1 cellular context compared by ENCODE assay signal in the genomic region with DNA sequence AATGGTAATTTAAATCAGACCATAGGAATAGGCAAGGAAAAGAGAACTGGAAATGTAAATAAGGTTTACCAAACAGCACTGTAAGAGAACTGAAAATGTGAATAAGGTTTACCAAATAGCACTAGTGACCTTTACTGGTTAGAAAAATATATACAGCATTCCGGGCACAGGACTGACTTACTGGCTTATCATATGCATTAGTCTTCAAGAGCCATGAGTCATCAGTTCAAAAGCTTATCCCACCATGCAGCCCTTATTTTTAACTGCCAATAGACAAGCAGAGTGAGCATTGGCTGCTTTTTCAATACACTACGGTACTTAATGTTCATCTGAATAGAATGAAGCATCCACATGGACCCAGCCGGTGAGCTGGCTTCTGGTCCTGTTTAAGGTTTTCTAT.
TF ChIP-seq lines count a peak whose summit lies in the region.

No MANE protein-coding gene starts in this region.

TF ChIP-seq in K562, 482 proteins besides CTCF, POLR2A, EP300 and RAD21 (continued from another document and continues in another):
- TF ChIP-seq FOXM1 (IDR thresholded peaks at IDR 0.05; ENCODE audit: low read depth) (peak; percentile 64), FOXM1 (CRISPR knock-in tag; IDR thresholded peaks at IDR 0.05; ENCODE audit: low read depth) (no peak), MTF1 (CRISPR knock-in tag; IDR thresholded peaks at IDR 0.05; ENCODE audit: borderline replicate concordance) (no peak), ELF4 (CRISPR knock-in tag; IDR thresholded peaks at IDR 0.05) (no peak), ZFP36 (IDR thresholded peaks at IDR 0.05; ENCODE audit: low read depth, low read length, partially characterized antibody) (no peak), ZSCAN29 (IDR thresholded peaks at IDR 0.05) (no peak), TAL1 (IDR thresholded peaks at IDR 0.05) (peak; percentile 71), SUPT5H (IDR thresholded peaks at IDR 0.05) (no peak), MAFG (tag; conservative IDR thresholded peaks at IDR 0.05) (peak; percentile 20; the same call in 1 of the 2 replicates), MXI1 (IDR thresholded peaks at IDR 0.05; ENCODE audit: low read depth, low read length) (no peak), BRCA1 (IDR thresholded peaks at IDR 0.05) (no peak), BRCA1 (CRISPR knock-in tag; IDR thresholded peaks at IDR 0.05) (no peak), L3MBTL2 (IDR thresholded peaks at IDR 0.05) (no peak), NEUROD1 (IDR thresholded peaks at IDR 0.05; ENCODE audit: borderline replicate concordance, low read depth, low read length, partially characterized antibody) (no peak), TRIM24 (IDR thresholded peaks at IDR 0.05) (peak; percentile 48 to 56; a peak in 3 of 4 replicates), GABPA (tag; conservative IDR thresholded peaks at IDR 0.05; ENCODE audit: low read depth) (no peak), NCOR1 (IDR thresholded peaks at IDR 0.05) (peak; percentile 53; the same call in 1 of the 2 replicates), E2F3 (CRISPR knock-in tag; IDR thresholded peaks at IDR 0.05) (no peak), ZC3H8 (IDR thresholded peaks at IDR 0.05) (no peak), NR4A1 (CRISPR knock-in tag; IDR thresholded peaks at IDR 0.05) (no peak), NR4A1 (tag; IDR thresholded peaks at IDR 0.05) (no peak), BRF1 (IDR thresholded peaks at IDR 0.05; ENCODE audit: borderline replicate concordance, extremely low read depth, insufficient read length) (no peak), COPS2 (conservative IDR thresholded peaks at IDR 0.05) (no peak), ZNF347 (CRISPR knock-in tag; IDR thresholded peaks at IDR 0.05; ENCODE audit: low read depth) (no peak), KDM2B (CRISPR knock-in tag; IDR thresholded peaks at IDR 0.05) (no peak), SREBF2 (CRISPR knock-in tag; IDR thresholded peaks at IDR 0.05) (no peak), OTX1 (CRISPR knock-in tag; IDR thresholded peaks at IDR 0.05) (no peak)
- TF ChIP-seq, protein P1, sequence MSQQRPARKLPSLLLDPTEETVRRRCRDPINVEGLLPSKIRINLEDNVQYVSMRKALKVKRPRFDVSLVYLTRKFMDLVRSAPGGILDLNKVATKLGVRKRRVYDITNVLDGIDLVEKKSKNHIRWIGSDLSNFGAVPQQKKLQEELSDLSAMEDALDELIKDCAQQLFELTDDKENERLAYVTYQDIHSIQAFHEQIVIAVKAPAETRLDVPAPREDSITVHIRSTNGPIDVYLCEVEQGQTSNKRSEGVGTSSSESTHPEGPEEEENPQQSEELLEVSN (IDR thresholded peaks at IDR 0.05; ENCODE audit: borderline replicate concordance in 1 of 2, extremely low read depth in 1 of 2, insufficient read depth in 1 of 2, insufficient read length in 1 of 2, low read depth in 1 of 2, low read length in 1 of 2, poor library complexity in 1 of 2, severe bottlenecking in 1 of 2): no peak
- TF ChIP-seq, protein P2, sequence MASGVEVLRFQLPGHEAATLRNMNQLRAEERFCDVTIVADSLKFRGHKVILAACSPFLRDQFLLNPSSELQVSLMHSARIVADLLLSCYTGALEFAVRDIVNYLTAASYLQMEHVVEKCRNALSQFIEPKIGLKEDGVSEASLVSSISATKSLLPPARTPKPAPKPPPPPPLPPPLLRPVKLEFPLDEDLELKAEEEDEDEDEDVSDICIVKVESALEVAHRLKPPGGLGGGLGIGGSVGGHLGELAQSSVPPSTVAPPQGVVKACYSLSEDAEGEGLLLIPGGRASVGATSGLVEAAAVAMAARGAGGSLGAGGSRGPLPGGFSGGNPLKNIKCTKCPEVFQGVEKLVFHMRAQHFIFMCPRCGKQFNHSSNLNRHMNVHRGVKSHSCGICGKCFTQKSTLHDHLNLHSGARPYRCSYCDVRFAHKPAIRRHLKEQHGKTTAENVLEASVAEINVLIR (CRISPR knock-in tag; IDR thresholded peaks at IDR 0.05): no peak
- TF ChIP-seq, protein P3, sequence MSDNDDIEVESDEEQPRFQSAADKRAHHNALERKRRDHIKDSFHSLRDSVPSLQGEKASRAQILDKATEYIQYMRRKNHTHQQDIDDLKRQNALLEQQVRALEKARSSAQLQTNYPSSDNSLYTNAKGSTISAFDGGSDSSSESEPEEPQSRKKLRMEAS (CRISPR knock-in tag; IDR thresholded peaks at IDR 0.05): no peak
- TF ChIP-seq, protein P4, sequence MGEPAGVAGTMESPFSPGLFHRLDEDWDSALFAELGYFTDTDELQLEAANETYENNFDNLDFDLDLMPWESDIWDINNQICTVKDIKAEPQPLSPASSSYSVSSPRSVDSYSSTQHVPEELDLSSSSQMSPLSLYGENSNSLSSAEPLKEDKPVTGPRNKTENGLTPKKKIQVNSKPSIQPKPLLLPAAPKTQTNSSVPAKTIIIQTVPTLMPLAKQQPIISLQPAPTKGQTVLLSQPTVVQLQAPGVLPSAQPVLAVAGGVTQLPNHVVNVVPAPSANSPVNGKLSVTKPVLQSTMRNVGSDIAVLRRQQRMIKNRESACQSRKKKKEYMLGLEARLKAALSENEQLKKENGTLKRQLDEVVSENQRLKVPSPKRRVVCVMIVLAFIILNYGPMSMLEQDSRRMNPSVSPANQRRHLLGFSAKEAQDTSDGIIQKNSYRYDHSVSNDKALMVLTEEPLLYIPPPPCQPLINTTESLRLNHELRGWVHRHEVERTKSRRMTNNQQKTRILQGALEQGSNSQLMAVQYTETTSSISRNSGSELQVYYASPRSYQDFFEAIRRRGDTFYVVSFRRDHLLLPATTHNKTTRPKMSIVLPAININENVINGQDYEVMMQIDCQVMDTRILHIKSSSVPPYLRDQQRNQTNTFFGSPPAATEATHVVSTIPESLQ (CRISPR knock-in tag; IDR thresholded peaks at IDR 0.05): no peak
- TF ChIP-seq, protein P5, sequence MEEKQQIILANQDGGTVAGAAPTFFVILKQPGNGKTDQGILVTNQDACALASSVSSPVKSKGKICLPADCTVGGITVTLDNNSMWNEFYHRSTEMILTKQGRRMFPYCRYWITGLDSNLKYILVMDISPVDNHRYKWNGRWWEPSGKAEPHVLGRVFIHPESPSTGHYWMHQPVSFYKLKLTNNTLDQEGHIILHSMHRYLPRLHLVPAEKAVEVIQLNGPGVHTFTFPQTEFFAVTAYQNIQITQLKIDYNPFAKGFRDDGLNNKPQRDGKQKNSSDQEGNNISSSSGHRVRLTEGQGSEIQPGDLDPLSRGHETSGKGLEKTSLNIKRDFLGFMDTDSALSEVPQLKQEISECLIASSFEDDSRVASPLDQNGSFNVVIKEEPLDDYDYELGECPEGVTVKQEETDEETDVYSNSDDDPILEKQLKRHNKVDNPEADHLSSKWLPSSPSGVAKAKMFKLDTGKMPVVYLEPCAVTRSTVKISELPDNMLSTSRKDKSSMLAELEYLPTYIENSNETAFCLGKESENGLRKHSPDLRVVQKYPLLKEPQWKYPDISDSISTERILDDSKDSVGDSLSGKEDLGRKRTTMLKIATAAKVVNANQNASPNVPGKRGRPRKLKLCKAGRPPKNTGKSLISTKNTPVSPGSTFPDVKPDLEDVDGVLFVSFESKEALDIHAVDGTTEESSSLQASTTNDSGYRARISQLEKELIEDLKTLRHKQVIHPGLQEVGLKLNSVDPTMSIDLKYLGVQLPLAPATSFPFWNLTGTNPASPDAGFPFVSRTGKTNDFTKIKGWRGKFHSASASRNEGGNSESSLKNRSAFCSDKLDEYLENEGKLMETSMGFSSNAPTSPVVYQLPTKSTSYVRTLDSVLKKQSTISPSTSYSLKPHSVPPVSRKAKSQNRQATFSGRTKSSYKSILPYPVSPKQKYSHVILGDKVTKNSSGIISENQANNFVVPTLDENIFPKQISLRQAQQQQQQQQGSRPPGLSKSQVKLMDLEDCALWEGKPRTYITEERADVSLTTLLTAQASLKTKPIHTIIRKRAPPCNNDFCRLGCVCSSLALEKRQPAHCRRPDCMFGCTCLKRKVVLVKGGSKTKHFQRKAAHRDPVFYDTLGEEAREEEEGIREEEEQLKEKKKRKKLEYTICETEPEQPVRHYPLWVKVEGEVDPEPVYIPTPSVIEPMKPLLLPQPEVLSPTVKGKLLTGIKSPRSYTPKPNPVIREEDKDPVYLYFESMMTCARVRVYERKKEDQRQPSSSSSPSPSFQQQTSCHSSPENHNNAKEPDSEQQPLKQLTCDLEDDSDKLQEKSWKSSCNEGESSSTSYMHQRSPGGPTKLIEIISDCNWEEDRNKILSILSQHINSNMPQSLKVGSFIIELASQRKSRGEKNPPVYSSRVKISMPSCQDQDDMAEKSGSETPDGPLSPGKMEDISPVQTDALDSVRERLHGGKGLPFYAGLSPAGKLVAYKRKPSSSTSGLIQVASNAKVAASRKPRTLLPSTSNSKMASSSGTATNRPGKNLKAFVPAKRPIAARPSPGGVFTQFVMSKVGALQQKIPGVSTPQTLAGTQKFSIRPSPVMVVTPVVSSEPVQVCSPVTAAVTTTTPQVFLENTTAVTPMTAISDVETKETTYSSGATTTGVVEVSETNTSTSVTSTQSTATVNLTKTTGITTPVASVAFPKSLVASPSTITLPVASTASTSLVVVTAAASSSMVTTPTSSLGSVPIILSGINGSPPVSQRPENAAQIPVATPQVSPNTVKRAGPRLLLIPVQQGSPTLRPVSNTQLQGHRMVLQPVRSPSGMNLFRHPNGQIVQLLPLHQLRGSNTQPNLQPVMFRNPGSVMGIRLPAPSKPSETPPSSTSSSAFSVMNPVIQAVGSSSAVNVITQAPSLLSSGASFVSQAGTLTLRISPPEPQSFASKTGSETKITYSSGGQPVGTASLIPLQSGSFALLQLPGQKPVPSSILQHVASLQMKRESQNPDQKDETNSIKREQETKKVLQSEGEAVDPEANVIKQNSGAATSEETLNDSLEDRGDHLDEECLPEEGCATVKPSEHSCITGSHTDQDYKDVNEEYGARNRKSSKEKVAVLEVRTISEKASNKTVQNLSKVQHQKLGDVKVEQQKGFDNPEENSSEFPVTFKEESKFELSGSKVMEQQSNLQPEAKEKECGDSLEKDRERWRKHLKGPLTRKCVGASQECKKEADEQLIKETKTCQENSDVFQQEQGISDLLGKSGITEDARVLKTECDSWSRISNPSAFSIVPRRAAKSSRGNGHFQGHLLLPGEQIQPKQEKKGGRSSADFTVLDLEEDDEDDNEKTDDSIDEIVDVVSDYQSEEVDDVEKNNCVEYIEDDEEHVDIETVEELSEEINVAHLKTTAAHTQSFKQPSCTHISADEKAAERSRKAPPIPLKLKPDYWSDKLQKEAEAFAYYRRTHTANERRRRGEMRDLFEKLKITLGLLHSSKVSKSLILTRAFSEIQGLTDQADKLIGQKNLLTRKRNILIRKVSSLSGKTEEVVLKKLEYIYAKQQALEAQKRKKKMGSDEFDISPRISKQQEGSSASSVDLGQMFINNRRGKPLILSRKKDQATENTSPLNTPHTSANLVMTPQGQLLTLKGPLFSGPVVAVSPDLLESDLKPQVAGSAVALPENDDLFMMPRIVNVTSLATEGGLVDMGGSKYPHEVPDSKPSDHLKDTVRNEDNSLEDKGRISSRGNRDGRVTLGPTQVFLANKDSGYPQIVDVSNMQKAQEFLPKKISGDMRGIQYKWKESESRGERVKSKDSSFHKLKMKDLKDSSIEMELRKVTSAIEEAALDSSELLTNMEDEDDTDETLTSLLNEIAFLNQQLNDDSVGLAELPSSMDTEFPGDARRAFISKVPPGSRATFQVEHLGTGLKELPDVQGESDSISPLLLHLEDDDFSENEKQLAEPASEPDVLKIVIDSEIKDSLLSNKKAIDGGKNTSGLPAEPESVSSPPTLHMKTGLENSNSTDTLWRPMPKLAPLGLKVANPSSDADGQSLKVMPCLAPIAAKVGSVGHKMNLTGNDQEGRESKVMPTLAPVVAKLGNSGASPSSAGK (IDR thresholded peaks at IDR 0.05): no peak
- TF ChIP-seq, protein P6, sequence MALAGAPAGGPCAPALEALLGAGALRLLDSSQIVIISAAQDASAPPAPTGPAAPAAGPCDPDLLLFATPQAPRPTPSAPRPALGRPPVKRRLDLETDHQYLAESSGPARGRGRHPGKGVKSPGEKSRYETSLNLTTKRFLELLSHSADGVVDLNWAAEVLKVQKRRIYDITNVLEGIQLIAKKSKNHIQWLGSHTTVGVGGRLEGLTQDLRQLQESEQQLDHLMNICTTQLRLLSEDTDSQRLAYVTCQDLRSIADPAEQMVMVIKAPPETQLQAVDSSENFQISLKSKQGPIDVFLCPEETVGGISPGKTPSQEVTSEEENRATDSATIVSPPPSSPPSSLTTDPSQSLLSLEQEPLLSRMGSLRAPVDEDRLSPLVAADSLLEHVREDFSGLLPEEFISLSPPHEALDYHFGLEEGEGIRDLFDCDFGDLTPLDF (CRISPR knock-in tag; IDR thresholded peaks at IDR 0.05): 0 out of 2 replicates have a peak, but pooled peaks have one; percentile 24
- TF ChIP-seq, protein P7, sequence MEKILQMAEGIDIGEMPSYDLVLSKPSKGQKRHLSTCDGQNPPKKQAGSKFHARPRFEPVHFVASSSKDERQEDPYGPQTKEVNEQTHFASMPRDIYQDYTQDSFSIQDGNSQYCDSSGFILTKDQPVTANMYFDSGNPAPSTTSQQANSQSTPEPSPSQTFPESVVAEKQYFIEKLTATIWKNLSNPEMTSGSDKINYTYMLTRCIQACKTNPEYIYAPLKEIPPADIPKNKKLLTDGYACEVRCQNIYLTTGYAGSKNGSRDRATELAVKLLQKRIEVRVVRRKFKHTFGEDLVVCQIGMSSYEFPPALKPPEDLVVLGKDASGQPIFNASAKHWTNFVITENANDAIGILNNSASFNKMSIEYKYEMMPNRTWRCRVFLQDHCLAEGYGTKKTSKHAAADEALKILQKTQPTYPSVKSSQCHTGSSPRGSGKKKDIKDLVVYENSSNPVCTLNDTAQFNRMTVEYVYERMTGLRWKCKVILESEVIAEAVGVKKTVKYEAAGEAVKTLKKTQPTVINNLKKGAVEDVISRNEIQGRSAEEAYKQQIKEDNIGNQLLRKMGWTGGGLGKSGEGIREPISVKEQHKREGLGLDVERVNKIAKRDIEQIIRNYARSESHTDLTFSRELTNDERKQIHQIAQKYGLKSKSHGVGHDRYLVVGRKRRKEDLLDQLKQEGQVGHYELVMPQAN (IDR thresholded peaks at IDR 0.05; ENCODE audit: borderline replicate concordance): no peak
- TF ChIP-seq, protein P8, sequence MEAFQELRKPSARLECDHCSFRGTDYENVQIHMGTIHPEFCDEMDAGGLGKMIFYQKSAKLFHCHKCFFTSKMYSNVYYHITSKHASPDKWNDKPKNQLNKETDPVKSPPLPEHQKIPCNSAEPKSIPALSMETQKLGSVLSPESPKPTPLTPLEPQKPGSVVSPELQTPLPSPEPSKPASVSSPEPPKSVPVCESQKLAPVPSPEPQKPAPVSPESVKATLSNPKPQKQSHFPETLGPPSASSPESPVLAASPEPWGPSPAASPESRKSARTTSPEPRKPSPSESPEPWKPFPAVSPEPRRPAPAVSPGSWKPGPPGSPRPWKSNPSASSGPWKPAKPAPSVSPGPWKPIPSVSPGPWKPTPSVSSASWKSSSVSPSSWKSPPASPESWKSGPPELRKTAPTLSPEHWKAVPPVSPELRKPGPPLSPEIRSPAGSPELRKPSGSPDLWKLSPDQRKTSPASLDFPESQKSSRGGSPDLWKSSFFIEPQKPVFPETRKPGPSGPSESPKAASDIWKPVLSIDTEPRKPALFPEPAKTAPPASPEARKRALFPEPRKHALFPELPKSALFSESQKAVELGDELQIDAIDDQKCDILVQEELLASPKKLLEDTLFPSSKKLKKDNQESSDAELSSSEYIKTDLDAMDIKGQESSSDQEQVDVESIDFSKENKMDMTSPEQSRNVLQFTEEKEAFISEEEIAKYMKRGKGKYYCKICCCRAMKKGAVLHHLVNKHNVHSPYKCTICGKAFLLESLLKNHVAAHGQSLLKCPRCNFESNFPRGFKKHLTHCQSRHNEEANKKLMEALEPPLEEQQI (IDR thresholded peaks at IDR 0.05): 0 out of 2 replicates have a peak, but pooled peaks have one; percentile 56
- TF ChIP-seq, protein P9, sequence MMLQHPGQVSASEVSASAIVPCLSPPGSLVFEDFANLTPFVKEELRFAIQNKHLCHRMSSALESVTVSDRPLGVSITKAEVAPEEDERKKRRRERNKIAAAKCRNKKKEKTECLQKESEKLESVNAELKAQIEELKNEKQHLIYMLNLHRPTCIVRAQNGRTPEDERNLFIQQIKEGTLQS (IDR thresholded peaks at IDR 0.05): peak; percentile 81
- TF ChIP-seq, protein P9 (CRISPR knock-in tag; conservative IDR thresholded peaks at IDR 0.05): 0 out of 2 replicates have a peak, but pooled peaks have one; percentile 41
